In genomic region chr7:7100432-7100849, GRCh38 we compare ENCODE assay signal across 1 cellular context.
A peak's percentile ranks its signal among the peaks of the same experiment; 100 is the strongest.
TF ChIP-seq lines count a peak whose summit lies in the region.

No MANE protein-coding gene starts in this region.

TF ChIP-seq in K562, 482 proteins besides CTCF, POLR2A, EP300 and RAD21 (continued from another document and continues in another):
- no peak for TF ChIP-seq MXD1 (CRISPR knock-in tag; IDR thresholded peaks at IDR 0.05; ENCODE audit: borderline replicate concordance, poor library complexity, severe bottlenecking)
- no peak for TF ChIP-seq ZNF354B (CRISPR knock-in tag; IDR thresholded peaks at IDR 0.05)
- TF ChIP-seq BACH1 (tag; IDR thresholded peaks at IDR 0.05): no peak
- TF ChIP-seq MAFF (IDR thresholded peaks at IDR 0.05; ENCODE audit: low read length): peak; percentile 57
- peak; percentile 48 for TF ChIP-seq TAF9B (IDR thresholded peaks at IDR 0.05; ENCODE audit: partially characterized antibody)
- TF ChIP-seq POLR2G (IDR thresholded peaks at IDR 0.05; ENCODE audit: low read depth, low read length): no peak
- no peak for TF ChIP-seq ZBTB7A (IDR thresholded peaks at IDR 0.05; ENCODE audit: borderline replicate concordance, control insufficient read depth, low read depth, low read length)
- peak; percentile 76 for TF ChIP-seq MEIS2 (IDR thresholded peaks at IDR 0.05; ENCODE audit: partially characterized antibody)
- no peak for TF ChIP-seq ZNF511 (CRISPR knock-in tag; IDR thresholded peaks at IDR 0.05)
- peak in 1 of 2 experiments; percentile 52; a peak in 2 of 4 replicates for TF ChIP-seq ZNF639 (CRISPR knock-in tag; conservative IDR thresholded peaks at IDR 0.05 in 1 of 2, IDR thresholded peaks at IDR 0.05 in 1 of 2)
- no peak for TF ChIP-seq PHB2 (IDR thresholded peaks at IDR 0.05; ENCODE audit: low read depth)
- peak; percentile 56 to 85; a peak in 3 of 4 replicates for TF ChIP-seq TRIM24 (IDR thresholded peaks at IDR 0.05)
- TF ChIP-seq REST (CRISPR knock-in tag; IDR thresholded peaks at IDR 0.05; ENCODE audit: low read depth): no peak
- peak; percentile 92 for TF ChIP-seq SMARCA4 (IDR thresholded peaks at IDR 0.05)
- TF ChIP-seq NR3C1 (CRISPR knock-in tag; IDR thresholded peaks at IDR 0.05): no peak
- peak; percentile 61; the same call in 1 of the 2 replicates for TF ChIP-seq CC2D1A (IDR thresholded peaks at IDR 0.05)
- no peak for TF ChIP-seq GABPB2 (CRISPR knock-in tag; conservative IDR thresholded peaks at IDR 0.05)
- peak; percentile 34 to 64; a peak in 1 of 4 replicates for TF ChIP-seq FOXK2 (conservative IDR thresholded peaks at IDR 0.05 in 1 of 2, IDR thresholded peaks at IDR 0.05 in 1 of 2; ENCODE audit: low read depth in 2 of 2)
- TF ChIP-seq USF2 (CRISPR knock-in tag; IDR thresholded peaks at IDR 0.05): no peak
- TF ChIP-seq ESRRB (CRISPR knock-in tag; IDR thresholded peaks at IDR 0.05; ENCODE audit: borderline replicate concordance): no peak
- no peak for TF ChIP-seq HNRNPH1 (optimal IDR thresholded peaks at IDR 0.05; ENCODE audit: low read depth, low read length)
- TF ChIP-seq CBFB (CRISPR knock-in tag; IDR thresholded peaks at IDR 0.05): 0 out of 2 replicates have a peak, but pooled peaks have one; percentile 40
- TF ChIP-seq SIX5 (IDR thresholded peaks at IDR 0.05; ENCODE audit: borderline replicate concordance in 1 of 2, insufficient read depth in 1 of 2, low read depth in 1 of 2, low read length in 2 of 2): no peak
- TF ChIP-seq GATAD2B (IDR thresholded peaks at IDR 0.05; ENCODE audit: borderline replicate concordance): peak; percentile 31; the same call in 1 of the 2 replicates
- no peak for TF ChIP-seq RERE (CRISPR knock-in tag; IDR thresholded peaks at IDR 0.05; ENCODE audit: borderline replicate concordance)
- no peak for TF ChIP-seq MEF2D (tag; conservative IDR thresholded peaks at IDR 0.05; ENCODE audit: low read depth)
- TF ChIP-seq NR2C2 (CRISPR knock-in tag; IDR thresholded peaks at IDR 0.05): no peak
- no peak for TF ChIP-seq NR2C2 (tag; IDR thresholded peaks at IDR 0.05)
- TF ChIP-seq FOXA1 (IDR thresholded peaks at IDR 0.05; ENCODE audit: borderline replicate concordance): no peak
- peak; percentile 93 for TF ChIP-seq CBFA2T2 (conservative IDR thresholded peaks at IDR 0.05)
- no peak for TF ChIP-seq PHF21A (IDR thresholded peaks at IDR 0.05; ENCODE audit: borderline replicate concordance, low read depth)
- no peak for TF ChIP-seq PTBP1 (IDR thresholded peaks at IDR 0.05; ENCODE audit: low read depth, low read length)
- TF ChIP-seq NRF1 (conservative IDR thresholded peaks at IDR 0.05 in 1 of 2, IDR thresholded peaks at IDR 0.05 in 1 of 2): peak; percentile 57 to 72
- TF ChIP-seq ZNF175 (CRISPR knock-in tag; IDR thresholded peaks at IDR 0.05; ENCODE audit: low read depth): 0 out of 2 replicates have a peak, but pooled peaks have one; percentile 25
- TF ChIP-seq ZNF695 (CRISPR knock-in tag; IDR thresholded peaks at IDR 0.05): no peak
- TF ChIP-seq CREBBP (IDR thresholded peaks at IDR 0.05; ENCODE audit: low read depth, low read length): no peak
- no peak for TF ChIP-seq MED1 (CRISPR knock-in tag; IDR thresholded peaks at IDR 0.05; ENCODE audit: borderline replicate concordance)
- TF ChIP-seq WHSC1 (IDR thresholded peaks at IDR 0.05; ENCODE audit: low read length): no peak
- no peak for TF ChIP-seq TRIM28 (IDR thresholded peaks at IDR 0.05)
- TF ChIP-seq ZNF449 (CRISPR knock-in tag; IDR thresholded peaks at IDR 0.05): no peak
- TF ChIP-seq ZBTB1 (CRISPR knock-in tag; IDR thresholded peaks at IDR 0.05; ENCODE audit: borderline replicate concordance, low read depth): no peak
- no peak for TF ChIP-seq ZNF584 (CRISPR knock-in tag; IDR thresholded peaks at IDR 0.05; ENCODE audit: low read depth)
- TF ChIP-seq NFE2L1 (tag; IDR thresholded peaks at IDR 0.05; ENCODE audit: borderline replicate concordance, low read depth): no peak
- no peak for TF ChIP-seq DMBX1 (CRISPR knock-in tag; IDR thresholded peaks at IDR 0.05; ENCODE audit: borderline replicate concordance)
- no peak for TF ChIP-seq ZNF592 (IDR thresholded peaks at IDR 0.05)
- no peak for TF ChIP-seq ZNF239 (CRISPR knock-in tag; IDR thresholded peaks at IDR 0.05)
- no peak for TF ChIP-seq ARHGAP35 (IDR thresholded peaks at IDR 0.05; ENCODE audit: partially characterized antibody)
- no peak for TF ChIP-seq SRSF3 (IDR thresholded peaks at IDR 0.05; ENCODE audit: insufficient read depth, low read length)
- no peak for TF ChIP-seq BRF1 (IDR thresholded peaks at IDR 0.05; ENCODE audit: borderline replicate concordance, extremely low read depth, insufficient read length)
- no peak for TF ChIP-seq CBX8 (IDR thresholded peaks at IDR 0.05; ENCODE audit: borderline replicate concordance, extremely low read depth, low read depth, low read length, poor library complexity, severe bottlenecking)
